Comparison of ENCODE assay signal across 22 cellular contexts in genomic region chr12:42666671-42667243, GRCh38.
DNase-seq lines count a peak whose midpoint lies in the region; ATAC-seq and TF ChIP-seq lines count a peak whose summit lies in the region.
"Had no signal": no experiment of that assay in that cellular context is flagged by ENCODE, and none has a peak within 500 bp of the region (broad histone marks: within the 10 kb centered on the region; RNA-seq: fewer than 3 reads in every experiment).

No MANE protein-coding gene starts in this region.

- H3K4me3 Mint-ChIP-seq in neural progenitor cell, result no peak overlapping the region
- H3K4me3 Mint-ChIP-seq: central memory CD8-positive, alpha-beta T cell; memory B cell; naive thymus-derived CD4-positive, alpha-beta T cell; T-cell; type B pancreatic cell had no signal

- no peaks in the 10 kb centered on the region for H3K79me2 ChIP-seq in neural progenitor cell (ENCODE audit: low read depth)

- H2AFZ ChIP-seq in neural progenitor cell (replicated peaks), result no peak overlapping the region

- no peaks in the 10 kb centered on the region for H4K20me1 ChIP-seq in neural progenitor cell (ENCODE audit: low read depth)

- H3K9me3 Mint-ChIP-seq in neural progenitor cell, result no peaks in the 10 kb centered on the region
- H3K9me3 Mint-ChIP-seq: memory B cell, type B pancreatic cell had no signal

- H3K27me3 ChIP-seq in neural progenitor cell (no peaks in the 10 kb centered on the region), right lobe of liver (no peaks in the 10 kb centered on the region)
- H3K27me3 ChIP-seq: MG63 had no signal

- WGBS in right lobe of liver (ENCODE audit: insufficient coverage, low coverage, low lambda C conversion rate, missing lambda C conversion rate), result 29% methylated on average over 5 of the region's 5 CpGs

- POLR2A ChIA-PET in HEK293 (lab: Yijun Ruan, JAX), result no interaction called here

- H3K4me3 ChIP-seq in HEK293 (ENCODE audit: low read depth, low read length) (no peak overlapping the region), neural progenitor cell (peak overlapping the region; percentile 9), right lobe of liver (no peak overlapping the region)
- H3K4me3 ChIP-seq: MG63 had no signal

- H3K27ac Mint-ChIP-seq in neural progenitor cell, result no peak overlapping the region
- H3K27ac Mint-ChIP-seq: memory B cell; naive thymus-derived CD4-positive, alpha-beta T cell; T-cell; type B pancreatic cell had no signal

- no peaks in the 10 kb centered on the region for H3K27me3 Mint-ChIP-seq in neural progenitor cell (ENCODE audit: insufficient read depth, low read depth)
- H3K27me3 Mint-ChIP-seq: central memory CD8-positive, alpha-beta T cell; T-cell; type B pancreatic cell had no signal

- CTCF ChIA-PET in HEK293 (lab: Yijun Ruan, JAX), result interaction anchor here (0.7 to 1.2 kb wide), 3 partner anchors 15 to 184 kb away, joined by 3 to 4 read pairs (median 3); no protein-coding TSS in a partner anchor

- H3K27ac ChIP-seq in HEK293 (ENCODE audit: extremely low read depth, low read depth, low read length) (no peak overlapping the region), epithelial cell of prostate (no peak overlapping the region), neural progenitor cell (no peak overlapping the region), right lobe of liver (no peak overlapping the region)

- no peak overlapping the region for H3K9ac ChIP-seq in neural progenitor cell

- intact Hi-C loops in right lobe of liver (cut with DNase I), result no loop called here

- DNase-seq in RKO (ENCODE audit: low spot score) (peak; percentile 20), epithelial cell of prostate (ENCODE audit: low read depth, low spot score) (peak; percentile 80), neural progenitor cell (ENCODE audit: low spot score) (peak; percentile 84), pons (ENCODE audit: low spot score) (no peak), right lobe of liver (no peak), T-helper 9 cell (no peak)
- DNase-seq: activated CD4-positive, alpha-beta T cell treated with anti-CD3 and anti-CD28 coated beads, Interleukin-2, amount 50 U/mL, for 4 hours; activated gamma-delta T cell; amniotic stem cell; effector CD8-positive, alpha-beta T cell; MG63; naive thymus-derived CD4-positive, alpha-beta T cell; NCI-H2029 treated with DMSO at 0.1 percent for 48 hours; NCI-H510A treated with DMSO at 0.1 percent for 48 hours; posterior cingulate gyrus; SHP77 treated with DMSO at 0.1 percent for 48 hours; stimulated activated CD4-positive, alpha-beta T cell treated with anti-CD3 and anti-CD28 coated beads, Interleukin-2, amount 100 ng/mL, for 48 hours; T-cell had no signal

- H3K4me2 ChIP-seq in neural progenitor cell, result peak overlapping the region; percentile 63

- H3K36me3 ChIP-seq in HEK293 (ENCODE audit: control insufficient read depth in 2 of 2, insufficient read depth in 1 of 2, low read length in 2 of 2), result no peaks in the 10 kb centered on the region
- H3K36me3 ChIP-seq in neural progenitor cell, result no peaks in the 10 kb centered on the region
- no peaks in the 10 kb centered on the region for H3K36me3 ChIP-seq in right lobe of liver
- H3K36me3 ChIP-seq: MG63 had no signal

- H3K4me1 Mint-ChIP-seq in neural progenitor cell, result peaks cover 7% of the 10 kb centered on the region
- H3K4me1 Mint-ChIP-seq: central memory CD8-positive, alpha-beta T cell; memory B cell; naive thymus-derived CD4-positive, alpha-beta T cell; T-cell had no signal

- H3K36me3 Mint-ChIP-seq in neural progenitor cell, result no peaks in the 10 kb centered on the region
- H3K36me3 Mint-ChIP-seq: memory B cell; naive thymus-derived CD4-positive, alpha-beta T cell; T-cell; type B pancreatic cell had no signal

- no peak for TF ChIP-seq POLR2A in right lobe of liver (IDR thresholded peaks at IDR 0.05)

- TF ChIP-seq CTCF in HEK293 (tag by site-specific recombination; IDR thresholded peaks at IDR 0.05) (no peak), neural progenitor cell (IDR thresholded peaks at IDR 0.05) (no peak), right lobe of liver (IDR thresholded peaks at IDR 0.05) (no peak)

- H3F3A ChIP-seq in neural progenitor cell (ENCODE audit: low read depth), result peaks cover 20% of the 10 kb centered on the region

- H3K4me1 ChIP-seq in HEK293 (ENCODE audit: control insufficient read depth, insufficient read depth, low read length), result no peaks in the 10 kb centered on the region
- H3K4me1 ChIP-seq in neural progenitor cell, result peaks cover 13% of the 10 kb centered on the region
- H3K4me1 ChIP-seq in right lobe of liver, result no peaks in the 10 kb centered on the region

- no peak for ATAC-seq in right lobe of liver
- ATAC-seq: naive thymus-derived CD4-positive, alpha-beta T cell; T-cell had no signal

- H3K9me3 ChIP-seq in HEK293 (ENCODE audit: control insufficient read depth, insufficient read depth, low read depth, low read length) (no peaks in the 10 kb centered on the region), neural progenitor cell (ENCODE audit: low read depth) (no peaks in the 10 kb centered on the region), right lobe of liver (no peaks in the 10 kb centered on the region)
- H3K9me3 ChIP-seq: MG63 had no signal

TF ChIP-seq in HEK293, 187 proteins besides CTCF, POLR2A, EP300 and RAD21:
- TF ChIP-seq ZNF10 (tag by site-specific recombination; IDR thresholded peaks at IDR 0.05), result no peak
- TF ChIP-seq KLF9 (tag by site-specific recombination; IDR thresholded peaks at IDR 0.05; ENCODE audit: low read depth), result peak; percentile 62
- peak; percentile 68 for TF ChIP-seq ZNF341 (tag by site-specific recombination; IDR thresholded peaks at IDR 0.05; ENCODE audit: low read depth)
- TF ChIP-seq PRDM10 (tag by site-specific recombination; IDR thresholded peaks at IDR 0.05), result peak; percentile 55; the same call in 1 of the 2 replicates

Comparison
In these comparisons a context has a peak if more than half of its experiments do, and no peak if none do; other contexts are left out.
1. DNase-seq: peak in RKO (single experiment), epithelial cell of prostate (single experiment) and neural progenitor cell (single experiment); none in pons (single experiment), right lobe of liver (0 of 3) and T-helper 9 cell (single experiment).